In genomic region chr7:141689072-141689825, GRCh38 we compare ENCODE assay signal across 6 cellular contexts. TPM values are rescaled to one million over a fixed set of nuclear protein-coding genes. Genes with fewer than 3 reads are reported as not detected.
"Had no signal": no experiment of that assay in that cellular context is flagged by ENCODE, and none has a peak within 500 bp of the region (broad histone marks: within the 10 kb centered on the region; RNA-seq: fewer than 3 reads in every experiment).

No MANE protein-coding gene starts in this region.

RNA-seq across cellular contexts. Expression of gene WEE2, which starts 18.9 kb away (rescaled TPM):
- total RNA-seq: M059J, PC-3, Peyer's patch, Right ventricle myocardium superior, SJSA1 had no signal
- polyA plus RNA-seq: SK-N-SH had no signal
